8 cellular contexts compared by ENCODE assay signal in genomic region chr22:23178512-23179254, GRCh38. TPM values are rescaled to one million over a fixed set of nuclear protein-coding genes. Genes with fewer than 3 reads are reported as not detected.
DNase-seq lines count a peak whose midpoint lies in the region; ATAC-seq and TF ChIP-seq lines count a peak whose summit lies in the region.

No MANE protein-coding gene starts in this region.

- H3K4me1 ChIP-seq in HEK293 (ENCODE audit: control insufficient read depth, insufficient read depth, low read length) (no peaks in the 10 kb centered on the region), Peyer's patch (peaks cover 6 to 41% (median 24%) of the 10 kb centered on the region in 4 donors), neural progenitor cell (peaks cover 33% of the 10 kb centered on the region), thoracic aorta (ENCODE audit: control insufficient read depth in 1 of 2, low read depth in 2 of 2) (peaks cover 21 to 45% of the 10 kb centered on the region in 2 donors)

- TF ChIP-seq POLR2A in Peyer's patch (IDR thresholded peaks at IDR 0.05): no peak

- peaks cover 11% of the 10 kb centered on the region for H3K9me3 Mint-ChIP-seq in activated T-helper 2 cell treated with anti-CD3 and anti-CD28 coated beads, Interferon-gamma antibody, Interleukin-2, Interleukin-4, amounts not matched to agents 10 μg/mL and 5 μg/mL and 100 μg/mL, durations not matched to agents 14 hours and 24 hours and 36 hours
- peaks cover 22% of the 10 kb centered on the region for H3K9me3 Mint-ChIP-seq in neural progenitor cell

- peaks cover 41% of the 10 kb centered on the region for H3K4me1 Mint-ChIP-seq in activated T-helper 2 cell treated with anti-CD3 and anti-CD28 coated beads, Interferon-gamma antibody, Interleukin-2, Interleukin-4, amounts not matched to agents 10 μg/mL and 5 μg/mL and 100 μg/mL, durations not matched to agents 14 hours and 24 hours and 36 hours (ENCODE audit: low read depth)
- peaks cover 39% of the 10 kb centered on the region for H3K4me1 Mint-ChIP-seq in neural progenitor cell

- no peak overlapping the region for H3K9ac ChIP-seq in neural progenitor cell

- H3K27me3 ChIP-seq in Peyer's patch: no peaks in the 10 kb centered on the region
- H3K27me3 ChIP-seq in neural progenitor cell: peaks cover 14% of the 10 kb centered on the region
- H3K27me3 ChIP-seq in thoracic aorta (replicated peaks; ENCODE audit: insufficient read depth): no peaks in the 10 kb centered on the region

- CTCF ChIA-PET in HEK293 (lab: Yijun Ruan, JAX): interaction anchor here (0.6 to 11.5 kb wide), 20 partner anchors 9 to 209 kb away, joined by 3 to 207 read pairs (median 5); partner anchors contain the start of gene RAB36

- H3K4me3 ChIP-seq in HEK293 (ENCODE audit: low read depth, low read length) (no peak overlapping the region), Peyer's patch (no peak overlapping the region), fibroblast of mammary gland (ENCODE audit: control insufficient read depth, low read depth, low read length) (no peak overlapping the region), neural progenitor cell (no peak overlapping the region), thoracic aorta (peak overlapping the region; percentile 78)

- intact Hi-C loops in activated T-helper 2 cell treated with anti-CD3 and anti-CD28 coated beads, Interferon-gamma antibody, Interleukin-2, Interleukin-4, amounts not matched to agents 10 μg/mL and 5 μg/mL and 100 μg/mL, durations not matched to agents 14 hours and 24 hours and 36 hours (cut with micrococcal nuclease): loop anchor here (1.0 to 5.0 kb wide), 2 partner anchors 103 to 209 kb away; no protein-coding TSS in a partner anchor

- H3F3A ChIP-seq in neural progenitor cell (ENCODE audit: low read depth): peaks cover 33% of the 10 kb centered on the region

- peaks cover 26% of the 10 kb centered on the region for H3K79me2 ChIP-seq in neural progenitor cell (ENCODE audit: low read depth)

- H3K27ac Mint-ChIP-seq in activated T-helper 2 cell treated with anti-CD3 and anti-CD28 coated beads, Interferon-gamma antibody, Interleukin-2, Interleukin-4, amounts not matched to agents 10 μg/mL and 5 μg/mL and 100 μg/mL, durations not matched to agents 14 hours and 24 hours and 36 hours: peak overlapping the region; percentile 39
- H3K27ac Mint-ChIP-seq in neural progenitor cell: peak overlapping the region; percentile 40

- no peaks in the 10 kb centered on the region for H3K27me3 Mint-ChIP-seq in activated T-helper 2 cell treated with anti-CD3 and anti-CD28 coated beads, Interferon-gamma antibody, Interleukin-2, Interleukin-4, amounts not matched to agents 10 μg/mL and 5 μg/mL and 100 μg/mL, durations not matched to agents 14 hours and 24 hours and 36 hours (ENCODE audit: low read depth)
- peaks cover 7% of the 10 kb centered on the region for H3K27me3 Mint-ChIP-seq in neural progenitor cell (ENCODE audit: insufficient read depth, low read depth)

- no peak overlapping the region for H3K27ac ChIP-seq in HEK293 (ENCODE audit: extremely low read depth, low read depth, low read length)
- peak overlapping the region in 3 of 4 donors; percentile 57 to 90 (median 77) for H3K27ac ChIP-seq in Peyer's patch
- no peak overlapping the region for H3K27ac ChIP-seq in neural progenitor cell
- peak overlapping the region; percentile 88 to 97 for H3K27ac ChIP-seq in thoracic aorta

- peak; percentile 91 for TF ChIP-seq CTCF in HEK293 (tag by site-specific recombination; IDR thresholded peaks at IDR 0.05)
- peak; percentile 87 to 97 (median 92) for TF ChIP-seq CTCF in Peyer's patch (IDR thresholded peaks at IDR 0.05)
- peak; percentile 99 for TF ChIP-seq CTCF in fibroblast of mammary gland (conservative IDR thresholded peaks at IDR 0.05; ENCODE audit: control insufficient read depth, insufficient read depth, low read depth, low read length)
- TF ChIP-seq CTCF in neural progenitor cell (IDR thresholded peaks at IDR 0.05): peak; percentile 94
- TF ChIP-seq CTCF in thoracic aorta (IDR thresholded peaks at IDR 0.05): peak; percentile 94

- H3K9me3 ChIP-seq in HEK293 (ENCODE audit: control insufficient read depth, insufficient read depth, low read depth, low read length) (no peaks in the 10 kb centered on the region), Peyer's patch (peaks cover 0 to 4% (median 0%) of the 10 kb centered on the region in 4 donors), neural progenitor cell (ENCODE audit: low read depth) (no peaks in the 10 kb centered on the region), thoracic aorta (no peaks in the 10 kb centered on the region)

- H3K36me3 Mint-ChIP-seq in activated T-helper 2 cell treated with anti-CD3 and anti-CD28 coated beads, Interferon-gamma antibody, Interleukin-2, Interleukin-4, amounts not matched to agents 10 μg/mL and 5 μg/mL and 100 μg/mL, durations not matched to agents 14 hours and 24 hours and 36 hours (ENCODE audit: low read depth): peaks cover 18% of the 10 kb centered on the region
- peaks cover 12% of the 10 kb centered on the region for H3K36me3 Mint-ChIP-seq in neural progenitor cell

- peaks cover 31% of the 10 kb centered on the region for H4K20me1 ChIP-seq in neural progenitor cell (ENCODE audit: low read depth)

- DNase-seq in C1 segment of cervical spinal cord (lab: John Stamatoyannopoulos, UW): peak in 11 of 14 donors; percentile 11 to 67 (median 49)
- peak; percentile 41 to 81 (median 81) for DNase-seq in Peyer's patch
- DNase-seq in activated T-helper 2 cell treated with anti-CD3 and anti-CD28 coated beads, Interferon-gamma antibody, Interleukin-2, Interleukin-4, amounts not matched to agents 10 μg/mL and 5 μg/mL and 100 μg/mL, durations not matched to agents 14 hours and 24 hours and 36 hours (ENCODE audit: low spot score): peak; percentile 40
- DNase-seq in fibroblast of mammary gland (ENCODE audit: low read depth): peak; percentile 53
- DNase-seq in neural progenitor cell (ENCODE audit: low spot score): peak; percentile 84
- no peak for DNase-seq in thoracic aorta (ENCODE audit: low spot score)

- no peak overlapping the region for H3K4me2 ChIP-seq in neural progenitor cell

- ATAC-seq in thoracic aorta (ENCODE audit: insufficient number of reproducible peaks, low FRiP score, low read depth) (no peak), HG03565 (IDR thresholded peaks at IDR 0.05; ENCODE audit: unreplicated experiment) (no peak)

- POLR2A ChIA-PET in HEK293 (lab: Yijun Ruan, JAX): interaction anchor here (1.7 kb wide), 1 partner anchor 103 kb away, joined by 11 read pairs; no protein-coding TSS in a partner anchor

- H2AFZ ChIP-seq in neural progenitor cell (replicated peaks): no peak overlapping the region

- H3K4me3 Mint-ChIP-seq in activated T-helper 2 cell treated with anti-CD3 and anti-CD28 coated beads, Interferon-gamma antibody, Interleukin-2, Interleukin-4, amounts not matched to agents 10 μg/mL and 5 μg/mL and 100 μg/mL, durations not matched to agents 14 hours and 24 hours and 36 hours (ENCODE audit: low read depth): peak overlapping the region; percentile 43
- peak overlapping the region; percentile 86 for H3K4me3 Mint-ChIP-seq in neural progenitor cell

- H3K36me3 ChIP-seq in HEK293 (ENCODE audit: control insufficient read depth in 2 of 2, insufficient read depth in 1 of 2, low read length in 2 of 2) (peaks cover 0 to 15% of the 10 kb centered on the region in 2 experiments; a peak in 1 of 3 replicates), Peyer's patch (no peaks in the 10 kb centered on the region), neural progenitor cell (no peaks in the 10 kb centered on the region), thoracic aorta (no peaks in the 10 kb centered on the region)

TF ChIP-seq in HEK293, 187 proteins besides CTCF, POLR2A, EP300 and RAD21 (continues in another document):
- TF ChIP-seq ZFHX2 (tag by site-specific recombination; conservative IDR thresholded peaks at IDR 0.05) (peak; percentile 77), MYNN (tag by site-specific recombination; IDR thresholded peaks at IDR 0.05; ENCODE audit: borderline replicate concordance) (no peak), ZNF549 (tag by site-specific recombination; IDR thresholded peaks at IDR 0.05) (no peak), ZNF791 (tag by site-specific recombination; IDR thresholded peaks at IDR 0.05) (no peak), ELK4 (IDR thresholded peaks at IDR 0.05; ENCODE audit: borderline replicate concordance, low read depth, low read length) (no peak), ZNF580 (tag by site-specific recombination; IDR thresholded peaks at IDR 0.05) (no peak)

RNA-seq across cellular contexts. Expression of gene BCR, which starts 1.6 kb away (rescaled TPM):
- total RNA-seq in Peyer's patch (10 to 100 TPM; 55.8 to 86.9 (median 66.1) TPM), neural progenitor cell (ENCODE audit: low replicate concordance) (35.5 and 36.0 TPM in 2 replicates), thoracic aorta (100 to 1,000 TPM in 1 of 2 donors, 10 to 100 TPM in 1; 73.2 to 232 TPM)
- total RNA-seq in activated T-helper 2 cell treated with anti-CD3 and anti-CD28 coated beads, Interferon-gamma antibody, Interleukin-2, Interleukin-4, amounts not matched to agents 10 μg/mL and 5 μg/mL and 100 μg/mL, durations not matched to agents 14 hours and 24 hours and 36 hours: 32.0 and 36.0 TPM in 2 replicates

RNA-seq across cellular contexts. Expression of gene RAB36, which starts 33.4 kb away (rescaled TPM):
- total RNA-seq in Peyer's patch (1 to 10 TPM in 3 of 4 donors, not detected in 1; 1.0 to 2.5 (median 1.7) TPM), neural progenitor cell (ENCODE audit: low replicate concordance) (2.1 and 2.9 TPM in 2 replicates), thoracic aorta (1 to 10 TPM; 3.5 to 4.5 TPM)
- total RNA-seq in activated T-helper 2 cell treated with anti-CD3 and anti-CD28 coated beads, Interferon-gamma antibody, Interleukin-2, Interleukin-4, amounts not matched to agents 10 μg/mL and 5 μg/mL and 100 μg/mL, durations not matched to agents 14 hours and 24 hours and 36 hours: not detected in 2 replicates

RNA-seq across cellular contexts. Expression of gene RSPH14, which starts 36.9 kb away (rescaled TPM):
- not detected for total RNA-seq in Peyer's patch
- total RNA-seq in activated T-helper 2 cell treated with anti-CD3 and anti-CD28 coated beads, Interferon-gamma antibody, Interleukin-2, Interleukin-4, amounts not matched to agents 10 μg/mL and 5 μg/mL and 100 μg/mL, durations not matched to agents 14 hours and 24 hours and 36 hours: not detected in 2 replicates
- 0.43 and 2.0 TPM in 2 replicates for total RNA-seq in neural progenitor cell (ENCODE audit: low replicate concordance)
- under 1 TPM in 1 of 2 donors, not detected in 1; 0.71 TPM for total RNA-seq in thoracic aorta

Comparison
In these comparisons a context has a peak if more than half of its experiments do, and no peak if none do; other contexts are left out.
1. H3K27ac ChIP-seq: peak in Peyer's patch (3 of 4) and thoracic aorta (2 of 2); none in HEK293 (single experiment) and neural progenitor cell (single experiment).
2. Peak in every context shown above with its lines, with median percentiles within 50 percentile points of each other: CTCF ChIP-seq.